Comparison of ENCODE assay signal across 8 cellular contexts in genomic region chr19:57559404-57560025, GRCh38.
DNase-seq lines count a peak whose midpoint lies in the region; ATAC-seq lines count a peak whose summit lies in the region.

TSS of gene ZNF550 (minus strand) at chr19:57559863. CDS start at chr19:57559682, 181 bp downstream.

- DNase-seq in NCI-H187 treated with DMSO at 0.1 percent for 48 hours (lab: John Stamatoyannopoulos, UW) (peak; percentile 60), T1000 (lab: John Stamatoyannopoulos, UW) (peak; percentile 69), astrocyte of the hippocampus (ENCODE audit: low read depth, low spot score) (peak; percentile 96), hippocampal formation (lab: John Stamatoyannopoulos, UW) (peak; percentile 76), retina (peak; percentile 93), cortex of kidney (lab: John Stamatoyannopoulos, UW) (no peak)

- ATAC-seq in GM18498 (IDR thresholded peaks at IDR 0.05; ENCODE audit: unreplicated experiment) (peak; percentile 97), HG02885 (IDR thresholded peaks at IDR 0.05; ENCODE audit: poor library complexity, unreplicated experiment) (peak; percentile 98)
